ENCODE assay signal across 9 cellular contexts in the genomic region with DNA sequence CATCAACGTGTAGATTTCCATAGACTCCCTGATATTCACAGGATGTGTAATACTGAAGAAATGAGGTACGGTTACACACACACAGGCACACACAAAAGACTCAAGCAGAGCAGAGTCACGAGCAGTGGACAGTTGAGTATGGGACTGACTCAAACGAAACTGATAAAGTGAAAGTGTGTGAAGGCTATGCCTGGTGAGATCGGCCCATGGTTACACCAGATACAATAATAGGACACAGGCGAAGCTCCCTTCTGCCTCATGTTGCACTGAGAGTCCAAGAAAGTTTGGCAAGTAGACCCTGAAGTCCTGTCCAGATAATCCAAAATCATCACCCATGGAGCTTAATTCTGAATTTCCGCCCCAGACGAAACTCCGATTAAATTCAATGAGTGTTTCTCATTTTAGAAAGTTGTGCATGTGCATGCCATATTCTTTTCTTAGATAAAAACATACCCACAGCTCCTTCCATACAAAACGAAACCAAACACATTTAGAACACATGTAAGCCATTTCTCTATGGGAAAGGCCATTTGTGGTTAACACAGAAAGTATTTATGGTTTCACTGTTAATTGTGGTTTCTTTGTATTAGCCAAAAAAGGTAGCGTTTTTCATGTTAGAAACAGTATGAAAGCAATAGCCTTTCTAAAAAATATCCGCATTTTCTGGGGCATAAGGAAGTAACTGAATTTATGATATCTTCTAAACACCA.
DNase-seq lines count a peak whose midpoint lies in the region; ATAC-seq lines count a peak whose summit lies in the region.
"Had no signal": no experiment of that assay in that cellular context is flagged by ENCODE, and none has a peak within 500 bp of the region (broad histone marks: within the 10 kb centered on the region; RNA-seq: fewer than 3 reads in every experiment).

No MANE protein-coding gene starts in this region.

- H3K4me3 Mint-ChIP-seq in memory B cell, result peak overlapping the region; percentile 49

- no peak overlapping the region for H3K27ac Mint-ChIP-seq in memory B cell

- H3K9me3 Mint-ChIP-seq in memory B cell, result no peaks in the 10 kb centered on the region
- H3K9me3 Mint-ChIP-seq: activated T-cell treated with anti-CD3 and anti-CD28 coated beads, Interleukin-2, amount 50 U/mL, for 72 hours had no signal

- peaks cover 4% of the 10 kb centered on the region for H3K4me1 Mint-ChIP-seq in memory B cell

- ATAC-seq in activated CD4-positive, CD25-positive, alpha-beta regulatory T cell treated with anti-CD3 and anti-CD28 coated beads, Interleukin-2, amount 50 U/mL, for 24 hours, result peak; percentile 54 to 64
- peak; percentile 92 for ATAC-seq in HG02798 (IDR thresholded peaks at IDR 0.05; ENCODE audit: poor library complexity, unreplicated experiment)
- no peak for ATAC-seq in memory B cell (ENCODE audit: low read depth)

- DNase-seq in activated CD4-positive, CD25-positive, alpha-beta regulatory T cell (lab: John Stamatoyannopoulos, UW), result no peak
- DNase-seq in NOMO-1 treated with DMSO at 0.1 percent for 48 hours (lab: John Stamatoyannopoulos, UW; ENCODE audit: unreplicated experiment) (peak; percentile 77), memory B cell (ENCODE audit: low spot score in 2 of 2) (no peak), dermis blood vessel endothelial cell (no peak), amniotic stem cell (lab: John Stamatoyannopoulos, UW) (no peak)
- no peak for DNase-seq in stimulated activated CD4-positive, alpha-beta T cell treated with anti-CD3 and anti-CD28 coated beads, Interleukin-2, amount 100 ng/mL, for 24 hours
- DNase-seq: activated T-cell treated with anti-CD3 and anti-CD28 coated beads, Interleukin-2, amount 50 U/mL, for 72 hours had no signal

- H3K36me3 Mint-ChIP-seq in memory B cell, result no peaks in the 10 kb centered on the region

- H3K27me3 Mint-ChIP-seq in memory B cell, result peaks cover 5% of the 10 kb centered on the region
